1 cellular context compared by ENCODE assay signal in the genomic region with DNA sequence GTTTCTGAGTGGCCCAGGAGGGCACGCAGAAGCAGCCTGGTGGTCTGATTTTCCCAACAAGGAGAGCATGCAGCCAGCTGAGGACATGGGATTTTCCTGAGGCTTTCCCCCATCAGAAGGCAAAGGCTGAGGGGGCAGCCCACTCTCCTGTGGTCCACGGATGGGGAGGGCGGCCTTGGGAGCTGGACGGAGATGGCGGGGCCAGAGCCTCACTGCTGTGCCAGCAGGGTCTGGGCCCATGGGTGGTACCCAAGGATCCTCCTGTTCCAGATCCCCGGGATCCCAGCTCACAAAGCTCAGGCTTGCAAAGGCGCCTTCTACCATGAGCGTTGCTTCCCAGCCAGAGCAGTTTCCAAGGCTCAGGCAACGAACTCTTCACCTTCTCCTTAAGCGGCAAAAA.
TF ChIP-seq lines count a peak whose summit lies in the region.

No MANE protein-coding gene starts in this region.

TF ChIP-seq in H1, 55 proteins besides CTCF, POLR2A, EP300 and RAD21:
- TF ChIP-seq JUN (IDR thresholded peaks at IDR 0.05; ENCODE audit: low read depth, low read length), result no peak
- no peak for TF ChIP-seq CREB1 (IDR thresholded peaks at IDR 0.05)
- TF ChIP-seq GTF2F1 (IDR thresholded peaks at IDR 0.05; ENCODE audit: borderline replicate concordance, low read depth, low read length), result no peak
- TF ChIP-seq FOSL1 (IDR thresholded peaks at IDR 0.05; ENCODE audit: insufficient read depth, low read depth, low read length), result no peak
- TF ChIP-seq CBX5 (IDR thresholded peaks at IDR 0.05; ENCODE audit: low read depth, low read length), result no peak
- TF ChIP-seq TBP (IDR thresholded peaks at IDR 0.05; ENCODE audit: low read depth, low read length), result no peak
- TF ChIP-seq, protein P1, sequence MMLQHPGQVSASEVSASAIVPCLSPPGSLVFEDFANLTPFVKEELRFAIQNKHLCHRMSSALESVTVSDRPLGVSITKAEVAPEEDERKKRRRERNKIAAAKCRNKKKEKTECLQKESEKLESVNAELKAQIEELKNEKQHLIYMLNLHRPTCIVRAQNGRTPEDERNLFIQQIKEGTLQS (IDR thresholded peaks at IDR 0.05; ENCODE audit: insufficient read depth, low read depth, low read length), result no peak
- no peak for TF ChIP-seq MAFK (IDR thresholded peaks at IDR 0.05; ENCODE audit: low read depth, low read length)
- no peak for TF ChIP-seq SIX5 (IDR thresholded peaks at IDR 0.05; ENCODE audit: low read depth, low read length)
- TF ChIP-seq, protein P2, sequence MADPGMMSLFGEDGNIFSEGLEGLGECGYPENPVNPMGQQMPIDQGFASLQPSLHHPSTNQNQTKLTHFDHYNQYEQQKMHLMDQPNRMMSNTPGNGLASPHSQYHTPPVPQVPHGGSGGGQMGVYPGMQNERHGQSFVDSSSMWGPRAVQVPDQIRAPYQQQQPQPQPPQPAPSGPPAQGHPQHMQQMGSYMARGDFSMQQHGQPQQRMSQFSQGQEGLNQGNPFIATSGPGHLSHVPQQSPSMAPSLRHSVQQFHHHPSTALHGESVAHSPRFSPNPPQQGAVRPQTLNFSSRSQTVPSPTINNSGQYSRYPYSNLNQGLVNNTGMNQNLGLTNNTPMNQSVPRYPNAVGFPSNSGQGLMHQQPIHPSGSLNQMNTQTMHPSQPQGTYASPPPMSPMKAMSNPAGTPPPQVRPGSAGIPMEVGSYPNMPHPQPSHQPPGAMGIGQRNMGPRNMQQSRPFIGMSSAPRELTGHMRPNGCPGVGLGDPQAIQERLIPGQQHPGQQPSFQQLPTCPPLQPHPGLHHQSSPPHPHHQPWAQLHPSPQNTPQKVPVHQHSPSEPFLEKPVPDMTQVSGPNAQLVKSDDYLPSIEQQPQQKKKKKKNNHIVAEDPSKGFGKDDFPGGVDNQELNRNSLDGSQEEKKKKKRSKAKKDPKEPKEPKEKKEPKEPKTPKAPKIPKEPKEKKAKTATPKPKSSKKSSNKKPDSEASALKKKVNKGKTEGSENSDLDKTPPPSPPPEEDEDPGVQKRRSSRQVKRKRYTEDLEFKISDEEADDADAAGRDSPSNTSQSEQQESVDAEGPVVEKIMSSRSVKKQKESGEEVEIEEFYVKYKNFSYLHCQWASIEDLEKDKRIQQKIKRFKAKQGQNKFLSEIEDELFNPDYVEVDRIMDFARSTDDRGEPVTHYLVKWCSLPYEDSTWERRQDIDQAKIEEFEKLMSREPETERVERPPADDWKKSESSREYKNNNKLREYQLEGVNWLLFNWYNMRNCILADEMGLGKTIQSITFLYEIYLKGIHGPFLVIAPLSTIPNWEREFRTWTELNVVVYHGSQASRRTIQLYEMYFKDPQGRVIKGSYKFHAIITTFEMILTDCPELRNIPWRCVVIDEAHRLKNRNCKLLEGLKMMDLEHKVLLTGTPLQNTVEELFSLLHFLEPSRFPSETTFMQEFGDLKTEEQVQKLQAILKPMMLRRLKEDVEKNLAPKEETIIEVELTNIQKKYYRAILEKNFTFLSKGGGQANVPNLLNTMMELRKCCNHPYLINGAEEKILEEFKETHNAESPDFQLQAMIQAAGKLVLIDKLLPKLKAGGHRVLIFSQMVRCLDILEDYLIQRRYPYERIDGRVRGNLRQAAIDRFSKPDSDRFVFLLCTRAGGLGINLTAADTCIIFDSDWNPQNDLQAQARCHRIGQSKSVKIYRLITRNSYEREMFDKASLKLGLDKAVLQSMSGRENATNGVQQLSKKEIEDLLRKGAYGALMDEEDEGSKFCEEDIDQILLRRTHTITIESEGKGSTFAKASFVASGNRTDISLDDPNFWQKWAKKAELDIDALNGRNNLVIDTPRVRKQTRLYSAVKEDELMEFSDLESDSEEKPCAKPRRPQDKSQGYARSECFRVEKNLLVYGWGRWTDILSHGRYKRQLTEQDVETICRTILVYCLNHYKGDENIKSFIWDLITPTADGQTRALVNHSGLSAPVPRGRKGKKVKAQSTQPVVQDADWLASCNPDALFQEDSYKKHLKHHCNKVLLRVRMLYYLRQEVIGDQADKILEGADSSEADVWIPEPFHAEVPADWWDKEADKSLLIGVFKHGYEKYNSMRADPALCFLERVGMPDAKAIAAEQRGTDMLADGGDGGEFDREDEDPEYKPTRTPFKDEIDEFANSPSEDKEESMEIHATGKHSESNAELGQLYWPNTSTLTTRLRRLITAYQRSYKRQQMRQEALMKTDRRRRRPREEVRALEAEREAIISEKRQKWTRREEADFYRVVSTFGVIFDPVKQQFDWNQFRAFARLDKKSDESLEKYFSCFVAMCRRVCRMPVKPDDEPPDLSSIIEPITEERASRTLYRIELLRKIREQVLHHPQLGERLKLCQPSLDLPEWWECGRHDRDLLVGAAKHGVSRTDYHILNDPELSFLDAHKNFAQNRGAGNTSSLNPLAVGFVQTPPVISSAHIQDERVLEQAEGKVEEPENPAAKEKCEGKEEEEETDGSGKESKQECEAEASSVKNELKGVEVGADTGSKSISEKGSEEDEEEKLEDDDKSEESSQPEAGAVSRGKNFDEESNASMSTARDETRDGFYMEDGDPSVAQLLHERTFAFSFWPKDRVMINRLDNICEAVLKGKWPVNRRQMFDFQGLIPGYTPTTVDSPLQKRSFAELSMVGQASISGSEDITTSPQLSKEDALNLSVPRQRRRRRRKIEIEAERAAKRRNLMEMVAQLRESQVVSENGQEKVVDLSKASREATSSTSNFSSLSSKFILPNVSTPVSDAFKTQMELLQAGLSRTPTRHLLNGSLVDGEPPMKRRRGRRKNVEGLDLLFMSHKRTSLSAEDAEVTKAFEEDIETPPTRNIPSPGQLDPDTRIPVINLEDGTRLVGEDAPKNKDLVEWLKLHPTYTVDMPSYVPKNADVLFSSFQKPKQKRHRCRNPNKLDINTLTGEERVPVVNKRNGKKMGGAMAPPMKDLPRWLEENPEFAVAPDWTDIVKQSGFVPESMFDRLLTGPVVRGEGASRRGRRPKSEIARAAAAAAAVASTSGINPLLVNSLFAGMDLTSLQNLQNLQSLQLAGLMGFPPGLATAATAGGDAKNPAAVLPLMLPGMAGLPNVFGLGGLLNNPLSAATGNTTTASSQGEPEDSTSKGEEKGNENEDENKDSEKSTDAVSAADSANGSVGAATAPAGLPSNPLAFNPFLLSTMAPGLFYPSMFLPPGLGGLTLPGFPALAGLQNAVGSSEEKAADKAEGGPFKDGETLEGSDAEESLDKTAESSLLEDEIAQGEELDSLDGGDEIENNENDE (IDR thresholded peaks at IDR 0.05; ENCODE audit: insufficient replicate concordance, low read length), result no peak
- no peak for TF ChIP-seq CTBP2 (IDR thresholded peaks at IDR 0.05; ENCODE audit: borderline replicate concordance, insufficient read depth, insufficient read length, low read length)
- no peak for TF ChIP-seq BCL11A (IDR thresholded peaks at IDR 0.05; ENCODE audit: low read depth in 2 of 2, low read length in 2 of 2)
- TF ChIP-seq HDAC2 (IDR thresholded peaks at IDR 0.05; ENCODE audit: borderline replicate concordance in 1 of 2, low read depth in 2 of 2, low read length in 2 of 2), result no peak
- TF ChIP-seq, protein P3, sequence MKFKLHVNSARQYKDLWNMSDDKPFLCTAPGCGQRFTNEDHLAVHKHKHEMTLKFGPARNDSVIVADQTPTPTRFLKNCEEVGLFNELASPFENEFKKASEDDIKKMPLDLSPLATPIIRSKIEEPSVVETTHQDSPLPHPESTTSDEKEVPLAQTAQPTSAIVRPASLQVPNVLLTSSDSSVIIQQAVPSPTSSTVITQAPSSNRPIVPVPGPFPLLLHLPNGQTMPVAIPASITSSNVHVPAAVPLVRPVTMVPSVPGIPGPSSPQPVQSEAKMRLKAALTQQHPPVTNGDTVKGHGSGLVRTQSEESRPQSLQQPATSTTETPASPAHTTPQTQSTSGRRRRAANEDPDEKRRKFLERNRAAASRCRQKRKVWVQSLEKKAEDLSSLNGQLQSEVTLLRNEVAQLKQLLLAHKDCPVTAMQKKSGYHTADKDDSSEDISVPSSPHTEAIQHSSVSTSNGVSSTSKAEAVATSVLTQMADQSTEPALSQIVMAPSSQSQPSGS (IDR thresholded peaks at IDR 0.05; ENCODE audit: low read length), result no peak
- no peak for TF ChIP-seq TAF1 (IDR thresholded peaks at IDR 0.05; ENCODE audit: low read depth, low read length)
- no peak for TF ChIP-seq TCF12 (IDR thresholded peaks at IDR 0.05; ENCODE audit: low read depth, low read length)
- TF ChIP-seq TEAD4 (IDR thresholded peaks at IDR 0.05; ENCODE audit: low read depth, low read length), result no peak
- TF ChIP-seq, protein P4, sequence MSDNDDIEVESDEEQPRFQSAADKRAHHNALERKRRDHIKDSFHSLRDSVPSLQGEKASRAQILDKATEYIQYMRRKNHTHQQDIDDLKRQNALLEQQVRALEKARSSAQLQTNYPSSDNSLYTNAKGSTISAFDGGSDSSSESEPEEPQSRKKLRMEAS (IDR thresholded peaks at IDR 0.05), result no peak
